In genomic region chr16:88706288-88706964, GRCh38 we compare ENCODE assay signal across 1 cellular context.
A peak's percentile ranks its signal among the peaks of the same experiment; 100 is the strongest.
TF ChIP-seq lines count a peak whose summit lies in the region.

CTU2 (plus strand) TSS chr16:88706503; CDS start chr16:88706531, 28 bp downstream.
RNF166 (minus strand) TSS chr16:88706408; CDS start chr16:88706325, 83 bp downstream.

TF ChIP-seq in WTC11, 78 proteins besides CTCF, POLR2A, EP300 and RAD21 (continued from another document):
- TF ChIP-seq FOXP4 (CRISPR knock-in tag; IDR thresholded peaks at IDR 0.05) (peak; percentile 90), NR3C1 (CRISPR knock-in tag; conservative IDR thresholded peaks at IDR 0.05; ENCODE audit: low read depth) (no peak), CREB1 (CRISPR knock-in tag; IDR thresholded peaks at IDR 0.05) (peak; percentile 94), FOXK1 (CRISPR knock-in tag; IDR thresholded peaks at IDR 0.05) (peak; percentile 99), ZNF671 (CRISPR knock-in tag; IDR thresholded peaks at IDR 0.05) (no peak), ZMAT4 (CRISPR knock-in tag; IDR thresholded peaks at IDR 0.05) (no peak), ARID4B (CRISPR knock-in tag; IDR thresholded peaks at IDR 0.05; ENCODE audit: borderline replicate concordance) (peak; percentile 95), CBFB (CRISPR knock-in tag; IDR thresholded peaks at IDR 0.05; ENCODE audit: low read depth) (0 out of 2 replicates have a peak, but pooled peaks have one; percentile 92), SP1 (CRISPR knock-in tag; conservative IDR thresholded peaks at IDR 0.05) (peak; percentile 92), USF1 (CRISPR knock-in tag; IDR thresholded peaks at IDR 0.05) (peak; percentile 66), CREM (CRISPR knock-in tag; IDR thresholded peaks at IDR 0.05) (peak; percentile 100), PREB (CRISPR knock-in tag; IDR thresholded peaks at IDR 0.05; ENCODE audit: borderline replicate concordance) (no peak), KAT7 (CRISPR knock-in tag; IDR thresholded peaks at IDR 0.05; ENCODE audit: borderline replicate concordance) (no peak), RORB (CRISPR knock-in tag; IDR thresholded peaks at IDR 0.05) (no peak), SMAD3 (CRISPR knock-in tag; IDR thresholded peaks at IDR 0.05; ENCODE audit: borderline replicate concordance) (no peak), ATF1 (CRISPR knock-in tag; IDR thresholded peaks at IDR 0.05) (peak; percentile 94; the same call in 1 of the 2 replicates), MAX (CRISPR knock-in tag; IDR thresholded peaks at IDR 0.05) (peak; percentile 90; the same call in 1 of the 2 replicates), FOXJ3 (CRISPR knock-in tag; IDR thresholded peaks at IDR 0.05; ENCODE audit: borderline replicate concordance) (no peak), ZNF263 (CRISPR knock-in tag; IDR thresholded peaks at IDR 0.05; ENCODE audit: low read depth) (no peak), ZNF425 (CRISPR knock-in tag; conservative IDR thresholded peaks at IDR 0.05) (no peak), RELA (CRISPR knock-in tag; IDR thresholded peaks at IDR 0.05; ENCODE audit: borderline replicate concordance) (no peak), MYBL2 (CRISPR knock-in tag; IDR thresholded peaks at IDR 0.05) (0 out of 2 replicates have a peak, but pooled peaks have one; percentile 53)
- TF ChIP-seq, protein P1, sequence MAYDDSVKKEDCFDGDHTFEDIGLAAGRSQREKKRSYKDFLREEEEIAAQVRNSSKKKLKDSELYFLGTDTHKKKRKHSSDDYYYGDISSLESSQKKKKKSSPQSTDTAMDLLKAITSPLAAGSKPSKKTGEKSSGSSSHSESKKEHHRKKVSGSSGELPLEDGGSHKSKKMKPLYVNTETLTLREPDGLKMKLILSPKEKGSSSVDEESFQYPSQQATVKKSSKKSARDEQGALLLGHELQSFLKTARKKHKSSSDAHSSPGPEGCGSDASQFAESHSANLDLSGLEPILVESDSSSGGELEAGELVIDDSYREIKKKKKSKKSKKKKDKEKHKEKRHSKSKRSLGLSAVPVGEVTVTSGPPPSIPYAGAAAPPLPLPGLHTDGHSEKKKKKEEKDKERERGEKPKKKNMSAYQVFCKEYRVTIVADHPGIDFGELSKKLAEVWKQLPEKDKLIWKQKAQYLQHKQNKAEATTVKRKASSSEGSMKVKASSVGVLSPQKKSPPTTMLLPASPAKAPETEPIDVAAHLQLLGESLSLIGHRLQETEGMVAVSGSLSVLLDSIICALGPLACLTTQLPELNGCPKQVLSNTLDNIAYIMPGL (CRISPR knock-in tag; IDR thresholded peaks at IDR 0.05), result peak; percentile 90
- TF ChIP-seq, protein P2, sequence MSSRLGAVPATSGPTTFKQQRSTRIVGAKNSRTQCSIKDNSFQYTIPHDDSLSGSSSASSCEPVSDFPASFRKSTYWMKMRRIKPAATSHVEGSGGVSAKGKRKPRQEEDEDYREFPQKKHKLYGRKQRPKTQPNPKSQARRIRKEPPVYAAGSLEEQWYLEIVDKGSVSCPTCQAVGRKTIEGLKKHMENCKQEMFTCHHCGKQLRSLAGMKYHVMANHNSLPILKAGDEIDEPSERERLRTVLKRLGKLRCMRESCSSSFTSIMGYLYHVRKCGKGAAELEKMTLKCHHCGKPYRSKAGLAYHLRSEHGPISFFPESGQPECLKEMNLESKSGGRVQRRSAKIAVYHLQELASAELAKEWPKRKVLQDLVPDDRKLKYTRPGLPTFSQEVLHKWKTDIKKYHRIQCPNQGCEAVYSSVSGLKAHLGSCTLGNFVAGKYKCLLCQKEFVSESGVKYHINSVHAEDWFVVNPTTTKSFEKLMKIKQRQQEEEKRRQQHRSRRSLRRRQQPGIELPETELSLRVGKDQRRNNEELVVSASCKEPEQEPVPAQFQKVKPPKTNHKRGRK (CRISPR knock-in tag; IDR thresholded peaks at IDR 0.05; ENCODE audit: borderline replicate concordance), result no peak
- TF ChIP-seq, protein P3, sequence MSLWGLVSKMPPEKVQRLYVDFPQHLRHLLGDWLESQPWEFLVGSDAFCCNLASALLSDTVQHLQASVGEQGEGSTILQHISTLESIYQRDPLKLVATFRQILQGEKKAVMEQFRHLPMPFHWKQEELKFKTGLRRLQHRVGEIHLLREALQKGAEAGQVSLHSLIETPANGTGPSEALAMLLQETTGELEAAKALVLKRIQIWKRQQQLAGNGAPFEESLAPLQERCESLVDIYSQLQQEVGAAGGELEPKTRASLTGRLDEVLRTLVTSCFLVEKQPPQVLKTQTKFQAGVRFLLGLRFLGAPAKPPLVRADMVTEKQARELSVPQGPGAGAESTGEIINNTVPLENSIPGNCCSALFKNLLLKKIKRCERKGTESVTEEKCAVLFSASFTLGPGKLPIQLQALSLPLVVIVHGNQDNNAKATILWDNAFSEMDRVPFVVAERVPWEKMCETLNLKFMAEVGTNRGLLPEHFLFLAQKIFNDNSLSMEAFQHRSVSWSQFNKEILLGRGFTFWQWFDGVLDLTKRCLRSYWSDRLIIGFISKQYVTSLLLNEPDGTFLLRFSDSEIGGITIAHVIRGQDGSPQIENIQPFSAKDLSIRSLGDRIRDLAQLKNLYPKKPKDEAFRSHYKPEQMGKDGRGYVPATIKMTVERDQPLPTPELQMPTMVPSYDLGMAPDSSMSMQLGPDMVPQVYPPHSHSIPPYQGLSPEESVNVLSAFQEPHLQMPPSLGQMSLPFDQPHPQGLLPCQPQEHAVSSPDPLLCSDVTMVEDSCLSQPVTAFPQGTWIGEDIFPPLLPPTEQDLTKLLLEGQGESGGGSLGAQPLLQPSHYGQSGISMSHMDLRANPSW (CRISPR knock-in tag; conservative IDR thresholded peaks at IDR 0.05; ENCODE audit: low read depth), result no peak
- TF ChIP-seq, protein P4, sequence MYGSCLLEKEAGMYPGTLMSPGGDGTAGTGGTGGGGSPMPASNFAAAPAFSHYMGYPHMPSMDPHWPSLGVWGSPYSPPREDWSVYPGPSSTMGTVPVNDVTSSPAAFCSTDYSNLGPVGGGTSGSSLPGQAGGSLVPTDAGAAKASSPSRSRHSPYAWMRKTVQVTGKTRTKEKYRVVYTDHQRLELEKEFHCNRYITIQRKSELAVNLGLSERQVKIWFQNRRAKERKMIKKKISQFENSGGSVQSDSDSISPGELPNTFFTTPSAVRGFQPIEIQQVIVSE (CRISPR knock-in tag; IDR thresholded peaks at IDR 0.05; ENCODE audit: borderline replicate concordance), result no peak
- TF ChIP-seq, protein P5, sequence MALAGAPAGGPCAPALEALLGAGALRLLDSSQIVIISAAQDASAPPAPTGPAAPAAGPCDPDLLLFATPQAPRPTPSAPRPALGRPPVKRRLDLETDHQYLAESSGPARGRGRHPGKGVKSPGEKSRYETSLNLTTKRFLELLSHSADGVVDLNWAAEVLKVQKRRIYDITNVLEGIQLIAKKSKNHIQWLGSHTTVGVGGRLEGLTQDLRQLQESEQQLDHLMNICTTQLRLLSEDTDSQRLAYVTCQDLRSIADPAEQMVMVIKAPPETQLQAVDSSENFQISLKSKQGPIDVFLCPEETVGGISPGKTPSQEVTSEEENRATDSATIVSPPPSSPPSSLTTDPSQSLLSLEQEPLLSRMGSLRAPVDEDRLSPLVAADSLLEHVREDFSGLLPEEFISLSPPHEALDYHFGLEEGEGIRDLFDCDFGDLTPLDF (CRISPR knock-in tag; IDR thresholded peaks at IDR 0.05), result no peak
- TF ChIP-seq, protein P6, sequence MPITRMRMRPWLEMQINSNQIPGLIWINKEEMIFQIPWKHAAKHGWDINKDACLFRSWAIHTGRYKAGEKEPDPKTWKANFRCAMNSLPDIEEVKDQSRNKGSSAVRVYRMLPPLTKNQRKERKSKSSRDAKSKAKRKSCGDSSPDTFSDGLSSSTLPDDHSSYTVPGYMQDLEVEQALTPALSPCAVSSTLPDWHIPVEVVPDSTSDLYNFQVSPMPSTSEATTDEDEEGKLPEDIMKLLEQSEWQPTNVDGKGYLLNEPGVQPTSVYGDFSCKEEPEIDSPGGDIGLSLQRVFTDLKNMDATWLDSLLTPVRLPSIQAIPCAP (CRISPR knock-in tag; IDR thresholded peaks at IDR 0.05), result 0 out of 2 replicates have a peak, but pooled peaks have one; percentile 45
TF ChIP-seq in WTC11: peak in this region for 21.
